In the genomic region with DNA sequence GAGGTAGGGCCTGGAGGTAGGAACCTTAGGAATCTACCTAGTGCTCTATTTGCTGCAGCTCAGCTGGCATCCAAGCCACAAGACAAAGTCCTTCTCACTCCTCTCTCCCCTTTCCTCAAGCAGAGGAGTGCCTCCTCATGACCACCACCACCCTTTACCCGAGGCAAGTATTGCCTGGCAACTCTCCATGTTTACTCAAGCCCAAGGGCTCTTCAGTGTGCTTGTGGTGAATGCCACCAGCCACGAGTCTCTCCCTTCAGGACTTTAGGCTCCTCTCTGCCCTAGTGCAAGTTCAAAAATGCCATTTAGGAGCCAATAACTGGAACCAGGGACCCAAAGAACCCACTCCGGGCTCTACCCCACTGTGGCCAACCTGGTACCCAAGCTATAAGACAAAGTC, we compare ENCODE assay signal across 18 cellular contexts.
DNase-seq lines count a peak whose midpoint lies in the region; ATAC-seq and TF ChIP-seq lines count a peak whose summit lies in the region.
"Had no signal": no experiment of that assay in that cellular context is flagged by ENCODE, and none has a peak within 500 bp of the region (broad histone marks: within the 10 kb centered on the region; RNA-seq: fewer than 3 reads in every experiment).

No MANE protein-coding gene starts in this region.

- H4K8ac ChIP-seq in neuronal stem cell (ENCODE audit: low read depth, low read length), result no peak overlapping the region

- no peak overlapping the region for H2BK120ac ChIP-seq in neuronal stem cell (ENCODE audit: low read depth, low read length)

- DNase-seq in DMS53 (lab: John Stamatoyannopoulos, UW) (peak; percentile 85), M059J (ENCODE audit: low read depth) (peak; percentile 65), NCI-H69 (lab: John Stamatoyannopoulos, UW) (peak; percentile 46), neuronal stem cell (ENCODE audit: low spot score) (no peak), heart left ventricle (no peak), posterior cingulate gyrus (no peak)
- DNase-seq: CD8-positive, alpha-beta memory T cell; GOT3; MG63; NCI-H1092 treated with DMSO at 0.1 percent for 48 hours; NCI-H524 treated with DMSO at 0.1 percent for 48 hours; NK-92 treated with Interleukin-12 subunit alpha and Interleukin-12 subunit beta, amount 100 ng/mL, for 24 hours had no signal

- H3K14ac ChIP-seq in neuronal stem cell (ENCODE audit: low read length), result no peak overlapping the region

- peak overlapping the region; percentile 64 for H2AFZ ChIP-seq in neuronal stem cell (ENCODE audit: low read length)

- H3K79me1 ChIP-seq in neuronal stem cell (ENCODE audit: low read depth, low read length), result no peaks in the 10 kb centered on the region

- no CpG with 5 or more reads among the region's 3 CpGs for WGBS in neuronal stem cell (ENCODE audit: extremely low coverage in 2 of 2, insufficient read length in 2 of 2, insufficient replicate concordance in 1 of 2), 2 donors
- 66 to 80% (median 75%) methylated on average over 3 of the region's 3 CpGs for WGBS in heart left ventricle, 4 donors

- H2BK15ac ChIP-seq in neuronal stem cell (ENCODE audit: low read length), result no peak overlapping the region

- H3K4me2 ChIP-seq in neuronal stem cell (ENCODE audit: insufficient read depth, low read length, poor library complexity, severe bottlenecking), result no peak overlapping the region
- H3K4me2 ChIP-seq: BLaER1, KMS-11 had no signal

- no peak overlapping the region for H3K9ac ChIP-seq in neuronal stem cell (ENCODE audit: low read depth, low read length, poor library complexity)
- H3K9ac ChIP-seq: BLaER1, KMS-11 had no signal

- TF ChIP-seq POLR2A in heart left ventricle (IDR thresholded peaks at IDR 0.05), result no peak

- H3K4me1 ChIP-seq in neuronal stem cell (ENCODE audit: control insufficient read depth in 2 of 2, insufficient read depth in 1 of 2, low read depth in 1 of 2, low read length in 2 of 2), result peaks cover 0 to 4% of the 10 kb centered on the region in 2 donors
- no peaks in the 10 kb centered on the region for H3K4me1 ChIP-seq in heart left ventricle
- H3K4me1 ChIP-seq: BLaER1, SJCRH30 had no signal

- peaks cover 0 to 5% of the 10 kb centered on the region in 2 donors for H3K9me3 ChIP-seq in neuronal stem cell (replicated peaks in 1 of 2; ENCODE audit: control insufficient read depth in 2 of 2, insufficient read depth in 1 of 2, low read depth in 1 of 2, low read length in 2 of 2)
- H3K9me3 ChIP-seq in heart left ventricle, result peaks cover 0 to 14% (median 0%) of the 10 kb centered on the region in 12 donors
- H3K9me3 ChIP-seq: BLaER1 had no signal

- no peaks in the 10 kb centered on the region for H3K27me3 ChIP-seq in neuronal stem cell (ENCODE audit: control insufficient read depth in 3 of 3, insufficient read depth in 3 of 3, low read depth in 1 of 3, low read length in 3 of 3)
- no peaks in the 10 kb centered on the region for H3K27me3 ChIP-seq in heart left ventricle
- H3K27me3 ChIP-seq: BLaER1, MG63, SJCRH30 had no signal

- no peaks in the 10 kb centered on the region for H3K36me3 ChIP-seq in neuronal stem cell (replicated peaks in 1 of 2; ENCODE audit: control insufficient read depth in 2 of 2, insufficient read depth in 2 of 2, low read length in 2 of 2)
- no peaks in the 10 kb centered on the region for H3K36me3 ChIP-seq in heart left ventricle
- H3K36me3 ChIP-seq: BLaER1, MG63, SJCRH30 had no signal

- ATAC-seq in heart left ventricle (no peak), GM19395 (IDR thresholded peaks at IDR 0.05; ENCODE audit: unreplicated experiment) (no peak)
- ATAC-seq: HepG2 had no signal

- no peak overlapping the region for H2AK5ac ChIP-seq in neuronal stem cell (ENCODE audit: low read depth, low read length)

- no peak overlapping the region for H3K4ac ChIP-seq in neuronal stem cell (ENCODE audit: low read length)

- H3K23ac ChIP-seq in neuronal stem cell (ENCODE audit: low read depth, low read length, poor library complexity), result no peak overlapping the region

- no peak overlapping the region for H2BK5ac ChIP-seq in neuronal stem cell (ENCODE audit: low read length)

- H3K18ac ChIP-seq in neuronal stem cell (ENCODE audit: low read length), result no peak overlapping the region

- TF ChIP-seq CTCF in heart left ventricle (IDR thresholded peaks at IDR 0.05), result no peak

- H3K27ac ChIP-seq in neuronal stem cell (replicated peaks; ENCODE audit: low read length) (no peak overlapping the region), heart left ventricle (no peak overlapping the region)
- H3K27ac ChIP-seq: BLaER1, KMS-11, RWPE1, SJCRH30 had no signal

- intact Hi-C loops in heart left ventricle (cut with DNase I), result no loop called here
- intact Hi-C loops in posterior cingulate gyrus (cut with DNase I), result no loop called here

- H2BK12ac ChIP-seq in neuronal stem cell (ENCODE audit: low read length), result no peak overlapping the region

- H3K4me3 ChIP-seq in neuronal stem cell (ENCODE audit: low read length in 2 of 2) (no peak overlapping the region), heart left ventricle (no peak overlapping the region)
- H3K4me3 ChIP-seq: BLaER1, MG63, SJCRH30 had no signal

- no peak overlapping the region for H4K91ac ChIP-seq in neuronal stem cell (ENCODE audit: low read depth, low read length, poor library complexity)

Comparison
In these comparisons a context has a peak if more than half of its experiments do, and no peak if none do; other contexts are left out.
1. DNase-seq: peak in DMS53 (single experiment), M059J (single experiment) and NCI-H69 (single experiment); none in neuronal stem cell (single experiment), heart left ventricle (0 of 5) and posterior cingulate gyrus (0 of 10).